ENCODE assay signal across 1 cellular context in the genomic region with DNA sequence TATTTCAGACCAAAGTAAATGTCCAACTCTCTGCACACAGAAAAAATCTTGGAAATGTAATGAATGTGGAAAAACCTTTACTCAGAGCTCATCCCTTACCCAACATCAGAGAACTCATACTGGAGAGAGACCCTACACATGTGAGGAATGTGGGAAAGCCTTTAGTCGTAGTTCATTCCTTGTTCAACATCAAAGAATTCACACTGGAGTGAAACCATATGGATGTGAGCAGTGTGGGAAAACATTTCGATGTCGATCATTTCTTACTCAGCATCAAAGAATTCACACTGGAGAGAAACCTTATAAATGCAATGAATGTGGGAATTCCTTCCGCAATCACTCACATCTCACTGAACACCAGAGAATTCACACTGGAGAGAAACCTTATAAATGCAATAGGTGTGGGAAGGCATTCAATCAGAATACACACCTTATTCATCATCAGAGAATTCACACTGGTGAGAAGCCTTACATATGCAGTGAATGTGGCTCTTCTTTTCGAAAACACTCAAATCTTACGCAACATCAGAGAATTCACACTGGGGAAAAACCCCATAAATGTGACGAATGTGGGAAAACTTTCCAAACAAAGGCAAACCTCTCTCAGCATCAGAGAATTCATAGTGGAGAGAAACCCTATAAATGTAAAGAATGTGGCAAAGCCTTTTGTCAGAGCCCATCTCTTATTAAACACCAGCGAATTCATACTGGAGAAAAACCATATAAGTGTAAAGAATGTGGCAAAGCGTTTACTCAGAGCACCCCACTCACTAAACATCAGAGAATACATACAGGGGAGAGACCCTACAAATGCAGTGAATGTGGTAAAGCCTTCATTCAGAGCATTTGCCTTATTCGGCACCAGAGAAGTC.
A peak's percentile ranks its signal among the peaks of the same experiment; 100 is the strongest.
TF ChIP-seq lines count a peak whose summit lies in the region.

No MANE protein-coding gene starts in this region.

TF ChIP-seq in K562, 482 proteins besides CTCF, POLR2A, EP300 and RAD21 (continued from another document):
- TF ChIP-seq, protein P1, sequence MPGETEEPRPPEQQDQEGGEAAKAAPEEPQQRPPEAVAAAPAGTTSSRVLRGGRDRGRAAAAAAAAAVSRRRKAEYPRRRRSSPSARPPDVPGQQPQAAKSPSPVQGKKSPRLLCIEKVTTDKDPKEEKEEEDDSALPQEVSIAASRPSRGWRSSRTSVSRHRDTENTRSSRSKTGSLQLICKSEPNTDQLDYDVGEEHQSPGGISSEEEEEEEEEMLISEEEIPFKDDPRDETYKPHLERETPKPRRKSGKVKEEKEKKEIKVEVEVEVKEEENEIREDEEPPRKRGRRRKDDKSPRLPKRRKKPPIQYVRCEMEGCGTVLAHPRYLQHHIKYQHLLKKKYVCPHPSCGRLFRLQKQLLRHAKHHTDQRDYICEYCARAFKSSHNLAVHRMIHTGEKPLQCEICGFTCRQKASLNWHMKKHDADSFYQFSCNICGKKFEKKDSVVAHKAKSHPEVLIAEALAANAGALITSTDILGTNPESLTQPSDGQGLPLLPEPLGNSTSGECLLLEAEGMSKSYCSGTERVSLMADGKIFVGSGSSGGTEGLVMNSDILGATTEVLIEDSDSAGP (CRISPR knock-in tag; IDR thresholded peaks at IDR 0.05), result no peak
- TF ChIP-seq, protein P2, sequence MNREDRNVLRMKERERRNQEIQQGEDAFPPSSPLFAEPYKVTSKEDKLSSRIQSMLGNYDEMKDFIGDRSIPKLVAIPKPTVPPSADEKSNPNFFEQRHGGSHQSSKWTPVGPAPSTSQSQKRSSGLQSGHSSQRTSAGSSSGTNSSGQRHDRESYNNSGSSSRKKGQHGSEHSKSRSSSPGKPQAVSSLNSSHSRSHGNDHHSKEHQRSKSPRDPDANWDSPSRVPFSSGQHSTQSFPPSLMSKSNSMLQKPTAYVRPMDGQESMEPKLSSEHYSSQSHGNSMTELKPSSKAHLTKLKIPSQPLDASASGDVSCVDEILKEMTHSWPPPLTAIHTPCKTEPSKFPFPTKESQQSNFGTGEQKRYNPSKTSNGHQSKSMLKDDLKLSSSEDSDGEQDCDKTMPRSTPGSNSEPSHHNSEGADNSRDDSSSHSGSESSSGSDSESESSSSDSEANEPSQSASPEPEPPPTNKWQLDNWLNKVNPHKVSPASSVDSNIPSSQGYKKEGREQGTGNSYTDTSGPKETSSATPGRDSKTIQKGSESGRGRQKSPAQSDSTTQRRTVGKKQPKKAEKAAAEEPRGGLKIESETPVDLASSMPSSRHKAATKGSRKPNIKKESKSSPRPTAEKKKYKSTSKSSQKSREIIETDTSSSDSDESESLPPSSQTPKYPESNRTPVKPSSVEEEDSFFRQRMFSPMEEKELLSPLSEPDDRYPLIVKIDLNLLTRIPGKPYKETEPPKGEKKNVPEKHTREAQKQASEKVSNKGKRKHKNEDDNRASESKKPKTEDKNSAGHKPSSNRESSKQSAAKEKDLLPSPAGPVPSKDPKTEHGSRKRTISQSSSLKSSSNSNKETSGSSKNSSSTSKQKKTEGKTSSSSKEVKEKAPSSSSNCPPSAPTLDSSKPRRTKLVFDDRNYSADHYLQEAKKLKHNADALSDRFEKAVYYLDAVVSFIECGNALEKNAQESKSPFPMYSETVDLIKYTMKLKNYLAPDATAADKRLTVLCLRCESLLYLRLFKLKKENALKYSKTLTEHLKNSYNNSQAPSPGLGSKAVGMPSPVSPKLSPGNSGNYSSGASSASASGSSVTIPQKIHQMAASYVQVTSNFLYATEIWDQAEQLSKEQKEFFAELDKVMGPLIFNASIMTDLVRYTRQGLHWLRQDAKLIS (CRISPR knock-in tag; IDR thresholded peaks at IDR 0.05), result no peak
- no peak for TF ChIP-seq ZNF24 (IDR thresholded peaks at IDR 0.05)
- no peak for TF ChIP-seq BRD4 (IDR thresholded peaks at IDR 0.05)
- no peak for TF ChIP-seq MXI1 (IDR thresholded peaks at IDR 0.05; ENCODE audit: low read depth, low read length)
- TF ChIP-seq, protein P3, sequence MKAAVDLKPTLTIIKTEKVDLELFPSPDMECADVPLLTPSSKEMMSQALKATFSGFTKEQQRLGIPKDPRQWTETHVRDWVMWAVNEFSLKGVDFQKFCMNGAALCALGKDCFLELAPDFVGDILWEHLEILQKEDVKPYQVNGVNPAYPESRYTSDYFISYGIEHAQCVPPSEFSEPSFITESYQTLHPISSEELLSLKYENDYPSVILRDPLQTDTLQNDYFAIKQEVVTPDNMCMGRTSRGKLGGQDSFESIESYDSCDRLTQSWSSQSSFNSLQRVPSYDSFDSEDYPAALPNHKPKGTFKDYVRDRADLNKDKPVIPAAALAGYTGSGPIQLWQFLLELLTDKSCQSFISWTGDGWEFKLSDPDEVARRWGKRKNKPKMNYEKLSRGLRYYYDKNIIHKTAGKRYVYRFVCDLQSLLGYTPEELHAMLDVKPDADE (conservative IDR thresholded peaks at IDR 0.05; ENCODE audit: control insufficient read depth, low read depth, low read length), result peak; percentile 61; the same call in 1 of the 2 replicates
- TF ChIP-seq RBM17 (IDR thresholded peaks at IDR 0.05; ENCODE audit: borderline replicate concordance, low read depth, low read length), result no peak
- no peak for TF ChIP-seq ZNF124 (CRISPR knock-in tag; IDR thresholded peaks at IDR 0.05)
- peak in 1 of 2 experiments; percentile 56; a peak in 1 of 4 replicates for TF ChIP-seq TRIM24 (IDR thresholded peaks at IDR 0.05)
- no peak for TF ChIP-seq KLF6 (CRISPR knock-in tag; IDR thresholded peaks at IDR 0.05; ENCODE audit: borderline replicate concordance)
- no peak for TF ChIP-seq ZNF41 (CRISPR knock-in tag; conservative IDR thresholded peaks at IDR 0.05)
- no peak for TF ChIP-seq ZNF561 (CRISPR knock-in tag; conservative IDR thresholded peaks at IDR 0.05)
